In genomic region chr10:3196971-3197353, GRCh38 we compare ENCODE assay signal across 10 cellular contexts. TPM values are rescaled to one million over a fixed set of nuclear protein-coding genes. Genes with fewer than 3 reads are reported as not detected.
DNase-seq lines count a peak whose midpoint lies in the region; ATAC-seq and TF ChIP-seq lines count a peak whose summit lies in the region.
"Had no signal": no experiment of that assay in that cellular context is flagged by ENCODE, and none has a peak within 500 bp of the region (broad histone marks: within the 10 kb centered on the region; RNA-seq: fewer than 3 reads in every experiment).

No MANE protein-coding gene starts in this region.

- no peaks in the 10 kb centered on the region for H3K36me3 ChIP-seq in skeletal muscle satellite cell (ENCODE audit: insufficient read depth, low read length)
- H3K36me3 ChIP-seq: MG63 had no signal

- H3K4me3 ChIP-seq in WI38 (ENCODE audit: low read depth, low read length): peak overlapping the region; percentile 60; the same call in 1 of the 2 replicates
- peak overlapping the region; percentile 55 for H3K4me3 ChIP-seq in skeletal muscle satellite cell (ENCODE audit: low read length)
- H3K4me3 ChIP-seq in lower leg skin (ENCODE audit: low read depth, poor library complexity, severe bottlenecking): no peak overlapping the region

- H3K4me1 Mint-ChIP-seq in activated naive CD8-positive, alpha-beta T cell treated with anti-CD3 and anti-CD28 coated beads for 36 hours: peaks cover 30% of the 10 kb centered on the region

- H3K27me3 Mint-ChIP-seq in activated naive CD8-positive, alpha-beta T cell treated with anti-CD3 and anti-CD28 coated beads for 36 hours: peaks cover 63% of the 10 kb centered on the region

- no peak for TF ChIP-seq CTCF in WI38 (IDR thresholded peaks at IDR 0.05; ENCODE audit: low read depth, low read length)
- TF ChIP-seq CTCF in lower leg skin (IDR thresholded peaks at IDR 0.05): no peak

- H3K9me3 Mint-ChIP-seq in activated naive CD8-positive, alpha-beta T cell treated with anti-CD3 and anti-CD28 coated beads for 36 hours: no peaks in the 10 kb centered on the region
- H3K9me3 Mint-ChIP-seq: T-helper 1 cell treated with Interleukin-12 subunit alpha and Interleukin-12 subunit beta and Interleukin-4 antibody, amounts not matched to agents 30 μg/mL and 1 μg/mL, for 36 hours had no signal

- ATAC-seq in left ventricle myocardium superior (peak; percentile 31), HG02759 (IDR thresholded peaks at IDR 0.05; ENCODE audit: unreplicated experiment) (no peak)

- peak overlapping the region; percentile 81 for H3K4me2 ChIP-seq in skeletal muscle satellite cell (ENCODE audit: low read length)

- H3K9me3 ChIP-seq in skeletal muscle satellite cell (replicated peaks; ENCODE audit: low read length): no peaks in the 10 kb centered on the region
- H3K9me3 ChIP-seq: MG63 had no signal

- intact Hi-C loops in left ventricle myocardium superior (cut with micrococcal nuclease) (no loop called here), lower leg skin (cut with DNase I; ENCODE audit: low total_unique reads) (loop anchor here (10.0 kb wide), 1 partner anchor 1578 kb away; no protein-coding TSS in a partner anchor)

- 54 to 62% methylated on average over 11 to 12 of the region's 12 CpGs for WGBS in lower leg skin, 2 donors

- no peak overlapping the region for H3K9ac ChIP-seq in skeletal muscle satellite cell (ENCODE audit: low read depth, low read length)

- H3K4me3 Mint-ChIP-seq in activated naive CD8-positive, alpha-beta T cell treated with anti-CD3 and anti-CD28 coated beads for 36 hours: no peak overlapping the region

- peaks cover 35% of the 10 kb centered on the region for H3K27me3 ChIP-seq in skeletal muscle satellite cell (ENCODE audit: control insufficient read depth, insufficient read depth, low read length)
- H3K27me3 ChIP-seq: MG63 had no signal

- DNase-seq in GM03348 (ENCODE audit: low spot score): peak; percentile 9
- no peak for DNase-seq in left ventricle myocardium superior
- no peak for DNase-seq in lower leg skin (ENCODE audit: low spot score in 2 of 2)
- no peak for DNase-seq in NCI-H1092 treated with DMSO at 0.1 percent for 48 hours (lab: John Stamatoyannopoulos, UW)
- DNase-seq in activated naive CD8-positive, alpha-beta T cell treated with anti-CD3 and anti-CD28 coated beads for 36 hours: no peak

- H3K4me1 ChIP-seq in skeletal muscle satellite cell (ENCODE audit: control insufficient read depth, insufficient read depth, low read length): peaks cover 12% of the 10 kb centered on the region

- no peak overlapping the region for H3K27ac Mint-ChIP-seq in activated naive CD8-positive, alpha-beta T cell treated with anti-CD3 and anti-CD28 coated beads for 36 hours

- TF ChIP-seq POLR2A in lower leg skin (IDR thresholded peaks at IDR 0.05): no peak

- peaks cover 3% of the 10 kb centered on the region for H3K36me3 Mint-ChIP-seq in activated naive CD8-positive, alpha-beta T cell treated with anti-CD3 and anti-CD28 coated beads for 36 hours

RNA-seq across cellular contexts. Expression of gene PITRM1, which starts 24.4 kb away (rescaled TPM):
- total RNA-seq in left ventricle myocardium superior: 94.5 TPM
- 102 and 109 TPM in 2 replicates for total RNA-seq in skeletal muscle satellite cell (2012; rRNA removed)
- total RNA-seq in lower leg skin: 10 to 100 TPM; 45.5 to 62.8 (median 52.2) TPM
- 10 to 100 TPM; 75.3 to 75.5 TPM for total RNA-seq in activated naive CD8-positive, alpha-beta T cell treated with anti-CD3 and anti-CD28 coated beads for 36 hours
